Comparison of ENCODE assay signal across 20 cellular contexts in the genomic region with DNA sequence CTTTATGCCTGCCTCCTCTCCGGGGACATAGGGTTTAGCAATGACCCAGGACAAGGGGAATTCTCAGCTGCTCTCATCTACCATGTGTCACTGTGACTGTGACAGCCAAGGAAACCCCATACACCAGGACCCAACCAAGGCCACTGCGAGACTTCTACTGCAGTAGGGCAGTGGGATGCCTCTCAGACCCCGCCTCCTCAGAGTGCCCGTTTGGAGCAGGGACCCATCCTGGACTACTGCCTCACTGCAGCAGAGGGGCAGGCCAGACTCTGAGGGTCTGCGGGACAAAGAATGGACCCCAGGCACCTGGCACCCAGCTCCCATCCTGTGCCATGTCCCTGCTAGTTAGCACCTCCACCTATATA.
DNase-seq lines count a peak whose midpoint lies in the region; ATAC-seq, FAIRE-seq and TF ChIP-seq lines count a peak whose summit lies in the region.
"Had no signal": no experiment of that assay in that cellular context is flagged by ENCODE, and none has a peak within 500 bp of the region (broad histone marks: within the 10 kb centered on the region; RNA-seq: fewer than 3 reads in every experiment).

No MANE protein-coding gene starts in this region.

- TF ChIP-seq CTCF in spleen (IDR thresholded peaks at IDR 0.05 in 8 of 11, conservative IDR thresholded peaks at IDR 0.05 in 3 of 11), result no peak

- H3K9me3 ChIP-seq in spleen, result no peaks in the 10 kb centered on the region
- H3K9me3 ChIP-seq: A549, SJSA1 had no signal

- no peaks in the 10 kb centered on the region for H3K36me3 Mint-ChIP-seq in T-cell
- H3K36me3 Mint-ChIP-seq: CD4-positive, CD25-positive, alpha-beta regulatory T cell; IgD-negative memory B cell had no signal

- CTCF ChIA-PET in T-cell (lab: Charles Lee), result no interaction called here

- H3K36me3 ChIP-seq in spleen, result peaks cover 0 to 6% (median 0%) of the 10 kb centered on the region in 6 donors
- H3K36me3 ChIP-seq: SJSA1 had no signal

- FAIRE-seq in HTR-8/SVneo (lab: Jason Lieb, UNC), result peak; percentile 64
- FAIRE-seq: A549, RCC 7860 had no signal

- TF ChIP-seq POLR2A in spleen (IDR thresholded peaks at IDR 0.05), result no peak

- H3K4me3 ChIP-seq in spleen, result no peak overlapping the region
- H3K4me3 ChIP-seq: A549, SJSA1 had no signal

- no peaks in the 10 kb centered on the region for H3K9me3 Mint-ChIP-seq in T-cell
- H3K9me3 Mint-ChIP-seq: CD4-positive, CD25-positive, alpha-beta regulatory T cell; IgD-negative memory B cell had no signal

- 76 to 92% (median 85%) methylated on average over 1 to 5 of the region's 5 CpGs for WGBS in spleen, 5 donors

- H3K27ac Mint-ChIP-seq in T-cell, result no peak overlapping the region
- H3K27ac Mint-ChIP-seq: B cell; CD4-positive, CD25-positive, alpha-beta regulatory T cell; IgD-negative memory B cell had no signal

- H3K4me3 Mint-ChIP-seq in T-cell, result no peak overlapping the region
- H3K4me3 Mint-ChIP-seq: B cell; CD4-positive, CD25-positive, alpha-beta regulatory T cell; IgD-negative memory B cell had no signal

- H3K4me1 Mint-ChIP-seq in T-cell, result no peaks in the 10 kb centered on the region
- H3K4me1 Mint-ChIP-seq: B cell; CD4-positive, CD25-positive, alpha-beta regulatory T cell; IgD-negative memory B cell had no signal

- ATAC-seq in GM21717 (IDR thresholded peaks at IDR 0.05; ENCODE audit: unreplicated experiment) (peak; percentile 49), T-cell (replicated peaks in 1 of 4) (no peak)
- ATAC-seq: A549 had no signal

- peaks cover 0 to 6% of the 10 kb centered on the region in 2 donors for H3K27me3 Mint-ChIP-seq in T-cell
- H3K27me3 Mint-ChIP-seq: B cell had no signal

- no peak overlapping the region for H3K27ac ChIP-seq in spleen
- H3K27ac ChIP-seq: A549 had no signal

- no peak for DNase-seq in HTR-8/SVneo (ENCODE audit: insufficient read length, low spot score)
- peak; percentile 80 for DNase-seq in myocyte (ENCODE audit: low read depth)
- DNase-seq in spleen, result peak; percentile 62
- DNase-seq in T-cell, result no peak
- no peak for DNase-seq in NCI-H2029 treated with DMSO at 0.1 percent for 48 hours (lab: John Stamatoyannopoulos, UW)
- no peak for DNase-seq in activated CD4-positive, CD25-positive, alpha-beta regulatory T cell treated with anti-CD3 and anti-CD28 coated beads, Interleukin-2, amount 50 U/mL, for 72 hours
- DNase-seq: CD4-positive, CD25-positive, alpha-beta regulatory T cell; EL; GF-D8; HCEC 1CT; NCI-H1105; NCI-H446; NCI-H526; OCI-M1 had no signal

- no peaks in the 10 kb centered on the region for H3K27me3 ChIP-seq in spleen (replicated peaks in 1 of 7)
- H3K27me3 ChIP-seq: SJSA1 had no signal

- peaks cover 0 to 29% (median 0%) of the 10 kb centered on the region in 6 donors for H3K4me1 ChIP-seq in spleen

- POLR2A ChIA-PET in T-cell (lab: Charles Lee), result no interaction called here

- intact Hi-C loops in spleen (cut with DNase I; ENCODE audit: low total_unique reads), result no loop called here

Comparison
In these comparisons a context has a peak if more than half of its experiments do, and no peak if none do; other contexts are left out.
1. DNase-seq: peak in myocyte (single experiment) and spleen (single experiment); none in HTR-8/SVneo (single experiment), T-cell (0 of 34), NCI-H2029 treated with DMSO at 0.1 percent for 48 hours (single experiment) and activated CD4-positive, CD25-positive, alpha-beta regulatory T cell treated with anti-CD3 and anti-CD28 coated beads, Interleukin-2, amount 50 U/mL, for 72 hours (single experiment).